Comparison of ENCODE assay signal across 6 cellular contexts in the genomic region with DNA sequence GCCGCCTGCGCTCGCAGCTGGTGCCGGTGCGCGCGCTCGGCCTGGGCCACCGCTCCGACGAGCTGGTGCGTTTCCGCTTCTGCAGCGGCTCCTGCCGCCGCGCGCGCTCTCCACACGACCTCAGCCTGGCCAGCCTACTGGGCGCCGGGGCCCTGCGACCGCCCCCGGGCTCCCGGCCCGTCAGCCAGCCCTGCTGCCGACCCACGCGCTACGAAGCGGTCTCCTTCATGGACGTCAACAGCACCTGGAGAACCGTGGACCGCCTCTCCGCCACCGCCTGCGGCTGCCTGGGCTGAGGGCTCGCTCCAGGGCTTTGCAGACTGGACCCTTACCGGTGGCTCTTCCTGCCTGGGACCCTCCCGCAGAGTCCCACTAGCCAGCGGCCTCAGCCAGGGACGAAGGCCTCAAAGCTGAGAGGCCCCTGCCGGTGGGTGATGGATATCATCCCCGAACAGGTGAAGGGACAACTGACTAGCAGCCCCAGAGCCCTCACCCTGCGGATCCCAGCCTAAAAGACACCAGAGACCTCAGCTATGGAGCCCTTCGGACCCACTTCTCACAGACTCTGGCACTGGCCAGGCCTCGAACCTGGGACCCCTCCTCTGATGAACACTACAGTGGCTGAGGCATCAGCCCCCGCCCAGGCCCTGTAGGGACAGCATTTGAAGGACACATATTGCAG. TPM values are rescaled to one million over a fixed set of nuclear protein-coding genes. Genes with fewer than 3 reads are reported as not detected.
A peak's percentile ranks its signal among the peaks of the same experiment; 100 is the strongest.
DNase-seq lines count a peak whose midpoint lies in the region; ATAC-seq and TF ChIP-seq lines count a peak whose summit lies in the region.

No MANE protein-coding gene starts in this region.

- H3K4me3 ChIP-seq in right lobe of liver: peak overlapping the region; percentile 20 to 50 (median 25)

- TF ChIP-seq POLR2A in right lobe of liver (IDR thresholded peaks at IDR 0.05): no peak

- H3K9me3 Mint-ChIP-seq in H9: no peaks in the 10 kb centered on the region
- H3K9me3 Mint-ChIP-seq in activated naive CD4-positive, alpha-beta T cell treated with anti-CD3 and anti-CD28 coated beads, Interleukin-2, amount 50 U/mL, for 24 hours: no peaks in the 10 kb centered on the region

- no peaks in the 10 kb centered on the region for H3K27me3 ChIP-seq in H9 (ENCODE audit: insufficient read depth, low read length)
- no peaks in the 10 kb centered on the region for H3K27me3 ChIP-seq in right lobe of liver

- no peaks in the 10 kb centered on the region for H3K79me2 ChIP-seq in H9 (ENCODE audit: insufficient read depth, low read length)

- peaks cover 21% of the 10 kb centered on the region for H3K23me2 ChIP-seq in H9 (ENCODE audit: insufficient read length, low read depth, low read length, poor library complexity, severe bottlenecking)

- no CpG with 5 or more reads among the region's 49 CpGs for WGBS in H9 (ENCODE audit: extremely low coverage, insufficient read length, low lambda C conversion rate)
- 50% methylated on average over 2 of the region's 49 CpGs for WGBS in right lobe of liver (ENCODE audit: insufficient coverage, low coverage, low lambda C conversion rate, missing lambda C conversion rate)

- H4K20me1 ChIP-seq in H9 (ENCODE audit: control insufficient read depth, insufficient read depth, insufficient read length): no peaks in the 10 kb centered on the region

- H3K9ac ChIP-seq in H9 (ENCODE audit: extremely low read depth, insufficient read length, low read length): no peak overlapping the region

- TF ChIP-seq CTCF in H9 (conservative IDR thresholded peaks at IDR 0.05) (peak; percentile 47; the same call in 2 of the 3 replicates), right lobe of liver (IDR thresholded peaks at IDR 0.05) (peak in 2 of 4 donors; percentile 16 to 21)

- H3K4me1 ChIP-seq in H9 (ENCODE audit: insufficient read depth, low read length): peaks cover 8% of the 10 kb centered on the region; the same call in 1 of the 2 replicates
- peaks cover 0 to 19% (median 3%) of the 10 kb centered on the region in 4 donors for H3K4me1 ChIP-seq in right lobe of liver

- peaks cover 0 to 6% (median 0%) of the 10 kb centered on the region in 3 experiments; a peak in 2 of 7 replicates for H3K36me3 Mint-ChIP-seq in H9 (ENCODE audit: insufficient read depth in 1 of 3, low read depth in 3 of 3)
- peaks cover 5% of the 10 kb centered on the region for H3K36me3 Mint-ChIP-seq in activated naive CD4-positive, alpha-beta T cell treated with anti-CD3 and anti-CD28 coated beads, Interleukin-2, amount 50 U/mL, for 24 hours

- H2BK5ac ChIP-seq in H9 (ENCODE audit: insufficient read length, low read length): no peak overlapping the region

- no peak overlapping the region for H3K56ac ChIP-seq in H9 (ENCODE audit: insufficient read length, low read depth, low read length)

- no peak overlapping the region for H2BK120ac ChIP-seq in H9 (ENCODE audit: low read depth, low read length, poor library complexity, severe bottlenecking)

- peaks cover 12% of the 10 kb centered on the region for H3K27me3 Mint-ChIP-seq in H9 (ENCODE audit: low read depth)
- peaks cover 26% of the 10 kb centered on the region for H3K27me3 Mint-ChIP-seq in activated naive CD4-positive, alpha-beta T cell treated with anti-CD3 and anti-CD28 coated beads, Interleukin-2, amount 50 U/mL, for 24 hours

- H3K14ac ChIP-seq in H9 (ENCODE audit: insufficient read depth, low read length): peak overlapping the region; percentile 45; the same call in 1 of the 2 replicates

- peaks cover 46 to 48% of the 10 kb centered on the region in 2 experiments for H3K4me1 Mint-ChIP-seq in H9
- H3K4me1 Mint-ChIP-seq in activated naive CD4-positive, alpha-beta T cell treated with anti-CD3 and anti-CD28 coated beads, Interleukin-2, amount 50 U/mL, for 24 hours: peaks cover 12% of the 10 kb centered on the region

- ATAC-seq in right lobe of liver: peak; percentile 43 to 57 (median 50)

- H2BK12ac ChIP-seq in H9 (ENCODE audit: insufficient read length, low read depth, low read length): no peak overlapping the region

- peak overlapping the region; percentile 51 for H3K4me2 ChIP-seq in H9 (ENCODE audit: insufficient read depth, insufficient read length, low read length)

- H2BK15ac ChIP-seq in H9 (ENCODE audit: low read depth, low read length): no peak overlapping the region

- H2AFZ ChIP-seq in H9 (ENCODE audit: low read length): no peak overlapping the region

- H3K9me3 ChIP-seq in H9 (ENCODE audit: control insufficient read depth, low read depth, low read length): no peaks in the 10 kb centered on the region
- H3K9me3 ChIP-seq in right lobe of liver: no peaks in the 10 kb centered on the region

- H3K27ac ChIP-seq in H9 (ENCODE audit: insufficient read length, low read depth, low read length) (no peak overlapping the region), right lobe of liver (no peak overlapping the region)

- peak overlapping the region; percentile 70 to 79 for H3K4me3 Mint-ChIP-seq in H9
- peak overlapping the region; percentile 68 for H3K4me3 Mint-ChIP-seq in activated naive CD4-positive, alpha-beta T cell treated with anti-CD3 and anti-CD28 coated beads, Interleukin-2, amount 50 U/mL, for 24 hours

- no peak overlapping the region for H4K91ac ChIP-seq in H9 (ENCODE audit: insufficient read length, low read depth, low read length)

- peak; percentile 65 for DNase-seq in H9
- DNase-seq in right lobe of liver: peak in 1 of 3 donors; percentile 54
- no peak for DNase-seq in DMS114 treated with DMSO at 0.1 percent for 48 hours (lab: John Stamatoyannopoulos, UW; ENCODE audit: unreplicated experiment)
- DNase-seq in RPMI8226: no peak
- DNase-seq in pons (ENCODE audit: low spot score): no peak

- no peaks in the 10 kb centered on the region for H3K79me1 ChIP-seq in H9 (ENCODE audit: insufficient read depth, low read depth, low read length, poor library complexity, severe bottlenecking)

- no peak overlapping the region for H2AK5ac ChIP-seq in H9 (ENCODE audit: insufficient read length, low read length)

- no peak overlapping the region for H3K27ac Mint-ChIP-seq in H9
- no peak overlapping the region for H3K27ac Mint-ChIP-seq in activated naive CD4-positive, alpha-beta T cell treated with anti-CD3 and anti-CD28 coated beads, Interleukin-2, amount 50 U/mL, for 24 hours

- no peak overlapping the region for H2BK20ac ChIP-seq in H9 (ENCODE audit: low read depth, low read length, poor library complexity, severe bottlenecking)

- no peak overlapping the region for H4K8ac ChIP-seq in H9 (replicated peaks; ENCODE audit: insufficient read length, low read depth, low read length)

- no peak overlapping the region for H3K4ac ChIP-seq in H9 (ENCODE audit: low read depth, low read length)

- intact Hi-C loops in right lobe of liver (cut with DNase I): loop anchor here in 1 of 2 donors (10.0 kb wide), 1 partner anchor 172 kb away; no protein-coding TSS in a partner anchor

- no peak overlapping the region for H3K18ac ChIP-seq in H9 (ENCODE audit: insufficient read length, low read depth, low read length)

- no peaks in the 10 kb centered on the region for H3K36me3 ChIP-seq in right lobe of liver

- no peak overlapping the region for H3K23ac ChIP-seq in H9 (ENCODE audit: insufficient read length, low read depth, low read length)

- H4K5ac ChIP-seq in H9 (ENCODE audit: insufficient read length, low read depth, low read length): no peak overlapping the region

- H3T11ph ChIP-seq in H9 (ENCODE audit: low read length): no peak overlapping the region

RNA-seq across cellular contexts. Expression of a gene that starts 3.0 kb away (rescaled TPM):
- total RNA-seq in H9 (2021) (10.6 and 11.6 TPM in 2 replicates), right lobe of liver (under 1 TPM in 3 of 6 experiments, not detected in 3; 0.31 to 0.32 (median 0.31) TPM)

RNA-seq across cellular contexts. Expression of a gene that starts 10.1 kb away (rescaled TPM):
- 22.0 and 24.5 TPM in 2 replicates for total RNA-seq in H9 (2021)
- 10 to 100 TPM; 12.4 to 18.9 (median 14.8) TPM for total RNA-seq in right lobe of liver

RNA-seq across cellular contexts. Expression of a gene that starts 33.2 kb away (rescaled TPM):
- total RNA-seq in H9 (2021) (74.4 and 79.6 TPM in 2 replicates), right lobe of liver (10 to 100 TPM in 5 of 6 experiments, 1 to 10 TPM in 1; 8.9 to 27.5 (median 12.0) TPM)

RNA-seq across cellular contexts. Expression of a gene that starts 38.1 kb away (rescaled TPM):
- total RNA-seq in H9 (2021) (127 and 131 TPM in 2 replicates), right lobe of liver (100 to 1,000 TPM in 2 of 6 experiments, 10 to 100 TPM in 4; 64.4 to 142 (median 76.9) TPM)

RNA-seq across cellular contexts. Expression of a gene that starts 42.4 kb away (rescaled TPM):
- total RNA-seq in H9 (2021) (70.9 and 74.0 TPM in 2 replicates), right lobe of liver (10 to 100 TPM; 13.4 to 49.5 (median 18.5) TPM)
